ENCODE assay signal across 16 cellular contexts in genomic region chr3:158819282-158819681, GRCh38.
"Had no signal": no experiment of that assay in that cellular context is flagged by ENCODE, and none has a peak within 500 bp of the region (broad histone marks: within the 10 kb centered on the region; RNA-seq: fewer than 3 reads in every experiment).

No MANE protein-coding gene starts in this region.

- ATAC-seq: activated CD8-positive, alpha-beta T cell treated with anti-CD3 and anti-CD28 coated beads, Interleukin-2, amount 10 ng/mL, durations not matched to agents 7 days and 5 days; activated naive CD8-positive, alpha-beta T cell treated with anti-CD3 and anti-CD28 coated beads, Interleukin-2, amount 50 U/mL, for 24 hours; right cardiac atrium had no signal

- H3K4me3 Mint-ChIP-seq: activated CD8-positive, alpha-beta T cell treated with anti-CD3 and anti-CD28 coated beads, Interleukin-2, amount 10 ng/mL, durations not matched to agents 7 days and 5 days; activated naive CD8-positive, alpha-beta T cell treated with anti-CD3 and anti-CD28 coated beads, Interleukin-2, amount 50 U/mL, for 24 hours; central memory CD8-positive, alpha-beta T cell; memory B cell; neural progenitor cell had no signal

- H3K4me1 Mint-ChIP-seq: activated naive CD8-positive, alpha-beta T cell treated with anti-CD3 and anti-CD28 coated beads, Interleukin-2, amount 50 U/mL, for 24 hours; central memory CD8-positive, alpha-beta T cell; memory B cell; neural progenitor cell had no signal

- H3K27me3 Mint-ChIP-seq: activated naive CD8-positive, alpha-beta T cell treated with anti-CD3 and anti-CD28 coated beads, Interleukin-2, amount 50 U/mL, for 24 hours; central memory CD8-positive, alpha-beta T cell; memory B cell had no signal

- H3K27ac Mint-ChIP-seq: activated CD8-positive, alpha-beta T cell treated with anti-CD3 and anti-CD28 coated beads, Interleukin-2, amount 10 ng/mL, durations not matched to agents 7 days and 5 days; activated naive CD8-positive, alpha-beta T cell treated with anti-CD3 and anti-CD28 coated beads, Interleukin-2, amount 50 U/mL, for 24 hours; memory B cell; neural progenitor cell had no signal

- DNase-seq: activated CD4-positive, alpha-beta T cell treated with anti-CD3 and anti-CD28 coated beads for 48 hours; activated CD8-positive, alpha-beta memory T cell treated with anti-CD3 and anti-CD28 coated beads, Interleukin-2, amount 50 U/mL, for 48 hours; activated CD8-positive, alpha-beta T cell treated with anti-CD3 and anti-CD28 coated beads, Interleukin-2, amount 10 ng/mL, durations not matched to agents 7 days and 5 days; activated naive CD4-positive, alpha-beta T cell treated with Interleukin-2 at 50 U/mL for 16 hours; activated naive CD8-positive, alpha-beta T cell treated with anti-CD3 and anti-CD28 coated beads, Interleukin-2, amount 50 U/mL, for 24 hours; dermis blood vessel endothelial cell; kidney glomerular epithelial cell; pancreas; right cardiac atrium; stimulated activated CD4-positive, alpha-beta T cell treated with anti-CD3 and anti-CD28 coated beads, Interleukin-12 subunit alpha, Interleukin-12 subunit beta, amount 100 ng/mL, for 4 hours; stimulated activated naive CD4-positive, alpha-beta T cell treated with Interleukin-2 at 50 U/mL for 16 hours; T-helper 1 cell; upper lobe of left lung had no signal

- H3K9me3 Mint-ChIP-seq: activated naive CD8-positive, alpha-beta T cell treated with anti-CD3 and anti-CD28 coated beads, Interleukin-2, amount 50 U/mL, for 24 hours; central memory CD8-positive, alpha-beta T cell; memory B cell; neural progenitor cell had no signal
